In the genomic region with DNA sequence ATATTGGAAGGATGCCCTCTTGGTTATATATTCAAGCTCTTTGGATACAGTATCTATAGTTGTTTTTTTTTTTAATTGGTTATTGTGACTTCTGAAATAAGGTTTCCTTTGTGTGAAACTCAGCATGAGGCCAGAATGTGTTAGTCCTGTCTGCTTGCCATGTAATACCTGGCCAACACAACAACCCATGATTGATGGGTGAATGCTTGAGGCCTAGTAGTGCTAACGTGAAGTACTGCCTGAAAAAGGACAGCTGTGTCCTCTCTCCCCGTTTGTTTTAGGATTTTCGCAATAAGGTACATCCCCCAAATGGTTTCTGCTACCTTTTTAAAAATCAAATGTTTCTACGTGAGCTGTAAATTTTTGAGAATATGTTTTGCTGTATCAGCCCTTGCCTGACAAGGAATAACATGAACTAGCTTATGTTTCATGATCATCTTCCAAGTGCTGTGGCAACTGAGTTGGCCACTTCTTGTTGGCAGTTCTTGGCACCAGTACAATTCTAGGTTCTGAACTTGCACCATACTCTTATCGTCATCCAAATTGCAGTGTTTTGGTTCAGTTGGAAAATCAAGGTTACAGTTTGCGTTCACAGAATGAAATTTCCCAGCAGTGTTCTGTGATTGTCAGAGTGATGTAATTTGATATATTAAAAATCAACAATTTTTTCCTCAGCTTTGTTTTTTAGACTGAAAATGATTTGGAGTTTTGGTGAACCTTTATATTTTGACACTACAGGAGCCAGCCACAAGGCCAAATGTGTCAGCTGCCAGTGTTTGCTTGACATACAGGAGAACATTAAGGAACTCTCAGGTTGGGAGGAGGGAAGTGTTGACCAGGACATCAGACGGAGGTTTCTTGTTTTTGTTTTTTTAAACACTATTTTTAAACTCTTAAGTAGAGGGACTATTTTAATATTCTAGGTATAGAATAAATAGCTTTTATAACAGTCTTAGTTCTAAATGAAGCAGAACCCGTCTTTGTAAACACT, we compare ENCODE assay signal across 9 cellular contexts. TPM values are rescaled to one million over a fixed set of nuclear protein-coding genes. Genes with fewer than 3 reads are reported as not detected.
A peak's percentile ranks its signal among the peaks of the same experiment; 100 is the strongest.
DNase-seq lines count a peak whose midpoint lies in the region; ATAC-seq, FAIRE-seq and TF ChIP-seq lines count a peak whose summit lies in the region.
"Had no signal": no experiment of that assay in that cellular context is flagged by ENCODE, and none has a peak within 500 bp of the region (broad histone marks: within the 10 kb centered on the region; RNA-seq: fewer than 3 reads in every experiment).

No MANE protein-coding gene starts in this region.

- H3K4me2 ChIP-seq in HepG2 (ENCODE audit: low read depth, low read length) = no peak overlapping the region
- no peak overlapping the region for H3K4me2 ChIP-seq in PC-3 (ENCODE audit: low read length)

- TF ChIP-seq RAD21 in liver (IDR thresholded peaks at IDR 0.05) (peak in 1 of 2 donors; percentile 59), HepG2 (CRISPR knock-in tag; IDR thresholded peaks at IDR 0.05) (no peak)

- H3K36me3 Mint-ChIP-seq in Calu3 (ENCODE audit: insufficient read depth, unreplicated experiment) = peaks cover 67% of the 10 kb centered on the region

- H3K79me2 ChIP-seq in HepG2 (ENCODE audit: insufficient read depth, low read length) = peaks cover 23% of the 10 kb centered on the region
- H3K79me2 ChIP-seq in PC-3 (ENCODE audit: low read length) = peaks cover 5% of the 10 kb centered on the region; the same call in 1 of the 2 replicates

- CTCF ChIA-PET in HepG2 (lab: Yijun Ruan, JAX; ENCODE audit: low intra/inter-chr PET ratio, low total read pairs) (no interaction called here), PC-3 (lab: Charles Lee) (no interaction called here), Calu3 (lab: Charles Lee) (no interaction called here)

- POLR2A ChIA-PET in HepG2 (lab: Yijun Ruan, JAX) = interaction anchor here (0.8 to 1.7 kb wide), 3 partner anchors 7 to 44 kb away, joined by 3 to 4 read pairs (median 3); partner anchors contain the start of gene DDIT4
- POLR2A ChIA-PET in PC-3 (lab: Charles Lee; ENCODE audit: unreplicated experiment) = no interaction called here

- H2AFZ ChIP-seq in HepG2 (ENCODE audit: low read length) = no peak overlapping the region
- H2AFZ ChIP-seq in PC-3 (ENCODE audit: low read length) = no peak overlapping the region

- TF ChIP-seq CTCF in liver (IDR thresholded peaks at IDR 0.05; ENCODE audit: low read depth, low read length, missing input control) (no peak), HepG2 (CRISPR knock-in tag; IDR thresholded peaks at IDR 0.05) (no peak), uterus (IDR thresholded peaks at IDR 0.05) (no peak), PC-3 (conservative IDR thresholded peaks at IDR 0.05; ENCODE audit: low read depth, low read length) (no peak), Calu3 (IDR thresholded peaks at IDR 0.05; ENCODE audit: unreplicated experiment) (no peak)

- peaks cover 2 to 15% (median 11%) of the 10 kb centered on the region in 4 donors for H3K4me1 ChIP-seq in liver (ENCODE audit: control insufficient read depth in 4 of 4, insufficient read depth in 4 of 4, low read length in 3 of 4)
- 0 out of 2 replicates have a peak, but pooled peaks cover 13% of the 10 kb centered on the region for H3K4me1 ChIP-seq in HepG2 (ENCODE audit: insufficient read depth, low read length)
- H3K4me1 ChIP-seq in muscle layer of duodenum (ENCODE audit: control insufficient read depth in 1 of 2, insufficient read depth in 2 of 2, low read length in 2 of 2) = peaks cover 0 to 12% of the 10 kb centered on the region in 2 donors
- peaks cover 0 to 6% of the 10 kb centered on the region in 2 donors for H3K4me1 ChIP-seq in uterus
- H3K4me1 ChIP-seq in PC-3 (ENCODE audit: insufficient read depth, low read length) = no peaks in the 10 kb centered on the region
- H3K4me1 ChIP-seq: Caco-2 had no signal

- H3K36me3 ChIP-seq in liver (ENCODE audit: control insufficient read depth in 4 of 4, insufficient read depth in 3 of 4, low read depth in 1 of 4, low read length in 3 of 4) = peaks cover 6 to 28% (median 16%) of the 10 kb centered on the region in 4 donors
- H3K36me3 ChIP-seq in HepG2 (replicated peaks in 1 of 2; ENCODE audit: control insufficient read depth in 1 of 2, insufficient read depth in 2 of 2, low read length in 2 of 2) = peaks cover 7 to 34% of the 10 kb centered on the region in 2 experiments; a peak in 4 of 5 replicates
- peaks cover 17 to 26% of the 10 kb centered on the region in 2 donors for H3K36me3 ChIP-seq in muscle layer of duodenum (ENCODE audit: control insufficient read depth in 1 of 2, insufficient read depth in 2 of 2, low read length in 2 of 2)
- H3K36me3 ChIP-seq in uterus = no peaks in the 10 kb centered on the region
- H3K36me3 ChIP-seq in PC-3 (ENCODE audit: low read depth, low read length) = peaks cover 3% of the 10 kb centered on the region; the same call in 1 of the 2 replicates

- H3K4me1 Mint-ChIP-seq in Calu3 (ENCODE audit: low read depth, unreplicated experiment) = no peaks in the 10 kb centered on the region

- no peak for DNase-seq in HepG2 (ENCODE audit: low spot score)
- DNase-seq in brain pericyte (ENCODE audit: low read depth, low spot score) = peak; percentile 89
- DNase-seq in uterus = no peak
- no peak for DNase-seq in kidney glomerular epithelial cell (lab: John Stamatoyannopoulos, UW)
- DNase-seq in PC-3 = no peak
- no peak for DNase-seq in Calu3
- DNase-seq: Caco-2 had no signal

- H3K9me3 Mint-ChIP-seq in Calu3 (ENCODE audit: low read depth, unreplicated experiment) = no peaks in the 10 kb centered on the region

- no peak overlapping the region for H3K4me3 Mint-ChIP-seq in Calu3 (ENCODE audit: low read depth, unreplicated experiment)

- WGBS in liver = 40% methylated on average over 8 of the region's 8 CpGs
- 91% methylated on average over 8 of the region's 8 CpGs for WGBS in HepG2 (ENCODE audit: low lambda C conversion rate)

- no peaks in the 10 kb centered on the region for H3F3A ChIP-seq in PC-3 (ENCODE audit: low read length, unreplicated experiment)

- H3K9ac ChIP-seq in liver (ENCODE audit: low read depth in 1 of 2, low read length in 2 of 2) = peak overlapping the region in 1 of 2 donors; percentile 7
- H3K9ac ChIP-seq in HepG2 (ENCODE audit: insufficient read depth, low read depth, low read length) = no peak overlapping the region
- no peak overlapping the region for H3K9ac ChIP-seq in PC-3 (ENCODE audit: low read length)

- no peaks in the 10 kb centered on the region for H4K20me1 ChIP-seq in HepG2 (ENCODE audit: insufficient read depth, low read length)
- H4K20me1 ChIP-seq in PC-3 (ENCODE audit: low read length) = no peaks in the 10 kb centered on the region

- peak overlapping the region; percentile 60 to 85 for H3K27ac ChIP-seq in liver (ENCODE audit: low read depth in 1 of 2, low read length in 2 of 2)
- H3K27ac ChIP-seq in HepG2 (ENCODE audit: extremely low read length, insufficient read depth, low read length) = no peak overlapping the region
- H3K27ac ChIP-seq in muscle layer of duodenum (ENCODE audit: low read length) = peak overlapping the region; percentile 57
- peak overlapping the region; percentile 35 to 55 for H3K27ac ChIP-seq in uterus
- no peak overlapping the region for H3K27ac ChIP-seq in PC-3 (ENCODE audit: low read length)

- TF ChIP-seq POLR2A in HepG2 (IDR thresholded peaks at IDR 0.05; ENCODE audit: insufficient read depth in 1 of 2, low read depth in 2 of 2, low read length in 2 of 2) (no peak), uterus (IDR thresholded peaks at IDR 0.05) (no peak)

- H3K27me3 ChIP-seq in liver (ENCODE audit: control insufficient read depth in 4 of 4, insufficient read depth in 4 of 4, low read length in 3 of 4) (no peaks in the 10 kb centered on the region), HepG2 (ENCODE audit: control insufficient read depth in 1 of 2, insufficient read depth in 2 of 2, low read length in 2 of 2) (no peaks in the 10 kb centered on the region), muscle layer of duodenum (ENCODE audit: low read depth, low read length) (no peaks in the 10 kb centered on the region), uterus (no peaks in the 10 kb centered on the region), PC-3 (ENCODE audit: low read length) (no peaks in the 10 kb centered on the region)

- H3K9me3 ChIP-seq in liver (ENCODE audit: control insufficient read depth in 4 of 4, low read length in 3 of 4) = no peaks in the 10 kb centered on the region
- H3K9me3 ChIP-seq in HepG2 (ENCODE audit: low read length) = no peaks in the 10 kb centered on the region
- no peaks in the 10 kb centered on the region for H3K9me3 ChIP-seq in muscle layer of duodenum (ENCODE audit: control insufficient read depth in 1 of 2, low read length in 2 of 2)
- H3K9me3 ChIP-seq in uterus = no peaks in the 10 kb centered on the region
- no peaks in the 10 kb centered on the region for H3K9me3 ChIP-seq in PC-3 (ENCODE audit: low read length)
- H3K9me3 ChIP-seq: Caco-2 had no signal

- in situ Hi-C loops in HepG2 (cut with HindIII; ENCODE audit: extremely low pct_ligation_motif_present, low pct_unique_long_range_greater_than_20kb) = no loop called here

- no peaks in the 10 kb centered on the region for H3K9me2 ChIP-seq in PC-3 (replicated peaks; ENCODE audit: low read length)

- H3K27ac Mint-ChIP-seq in Calu3 (ENCODE audit: unreplicated experiment) = no peak overlapping the region

- TF ChIP-seq EP300 in HepG2 (IDR thresholded peaks at IDR 0.05; ENCODE audit: low read depth in 2 of 2, low read length in 2 of 2) (no peak), HepG2 (CRISPR knock-in tag; IDR thresholded peaks at IDR 0.05; ENCODE audit: borderline replicate concordance) (no peak)

- no peak overlapping the region for H3K4me3 ChIP-seq in liver (ENCODE audit: low read depth in 1 of 3, low read length in 3 of 3)
- no peak overlapping the region for H3K4me3 ChIP-seq in HepG2 (replicated peaks in 1 of 3; ENCODE audit: insufficient read depth in 1 of 3, low read depth in 2 of 3, low read length in 3 of 3)
- H3K4me3 ChIP-seq in muscle layer of duodenum (ENCODE audit: low read depth in 1 of 2, low read length in 2 of 2) = no peak overlapping the region
- no peak overlapping the region for H3K4me3 ChIP-seq in uterus
- H3K4me3 ChIP-seq in PC-3 (ENCODE audit: low read length) = no peak overlapping the region

- BruUV-seq in HepG2 (replicated peaks; lab: Mats Ljungman, UMichigan) = no TSS peak
- BruUV-seq in PC-3 (replicated peaks; lab: Mats Ljungman, UMichigan) = no TSS peak
- BruUV-seq in Calu3 (replicated peaks; lab: Mats Ljungman, UMichigan) = no TSS peak

- FAIRE-seq in HepG2 (lab: Jason Lieb, UNC) = no peak

- intact Hi-C loops in HepG2 (cut with micrococcal nuclease; ENCODE audit: unreplicated experiment) (loop anchor here (10.0 kb wide), 2 partner anchors 95 to 105 kb away; no protein-coding TSS in a partner anchor), uterus (cut with DNase I; ENCODE audit: low total_unique reads) (no loop called here), PC-3 (cut with micrococcal nuclease) (no loop called here), Calu3 (cut with micrococcal nuclease; ENCODE audit: unreplicated experiment) (no loop called here)

- ATAC-seq in HepG2 (no peak), PC-3 (no peak)

- H3K27me3 Mint-ChIP-seq in Calu3 (ENCODE audit: unreplicated experiment) = no peaks in the 10 kb centered on the region

RNA-seq across cellular contexts. Expression of gene ASCC1, which starts 13.5 kb away (rescaled TPM):
- total RNA-seq in liver (10 to 100 TPM in 1 of 2 donors, 1 to 10 TPM in 1; 6.9 to 11.0 TPM), HepG2 (2016; rRNA removed; fragmentation: Illumina TruSeq; extraction: Trizol) (30.1 and 51.0 TPM in 2 replicates), uterus (100 to 1,000 TPM in 1 of 4 donors, 10 to 100 TPM in 3; 17.9 to 156 (median 38.4) TPM), PC-3 (2014; rRNA removed) (15.7 and 24.3 TPM in 2 replicates), Calu3 (2022) (51.3 and 59.3 TPM in 2 replicates)
- polyA plus RNA-seq in liver (10 to 100 TPM in 1 of 2 donors, 1 to 10 TPM in 1; 9.5 to 13.9 TPM), HepG2 (2011; rRNA removed) (16.6 and 21.6 TPM in 2 replicates)
- total RNA-seq in HepG2 (2016; cell fraction: cytosol; rRNA removed; fragmentation: Illumina TruSeq; extraction: Trizol; ENCODE audit: low read depth) = 5.7 and 7.9 TPM in 2 replicates
- total RNA-seq in HepG2 (2016; cell fraction: insoluble cytoplasmic fraction; rRNA removed; fragmentation: Illumina TruSeq; extraction: Trizol) = 31.9 and 52.7 TPM in 2 replicates
- 8.5 and 11.2 TPM in 2 replicates for total RNA-seq in HepG2 (2016; cell fraction: membrane; rRNA removed; fragmentation: Illumina TruSeq; extraction: Trizol)
- total RNA-seq in HepG2 (2016; cell fraction: nucleus; rRNA removed; fragmentation: Illumina TruSeq; extraction: Trizol) = 19.7 and 20.4 TPM in 2 replicates
- 12.4 and 18.1 TPM in 2 replicates for polyA plus RNA-seq in HepG2 (2011; cell fraction: cytosol; rRNA removed)
- polyA plus RNA-seq in HepG2 (2011; cell fraction: nucleus; rRNA removed) = 7.4 and 10.0 TPM in 2 replicates
- 23.8 and 25.1 TPM in 2 replicates for polyA plus RNA-seq in HepG2 (2012)
- polyA plus RNA-seq in HepG2 (2016; cell fraction: cytosol; fragmentation: Illumina TruSeq; extraction: Trizol; ENCODE audit: low read depth) = 2.5 and 3.4 TPM in 2 replicates
- polyA plus RNA-seq in HepG2 (2016; cell fraction: insoluble cytoplasmic fraction; fragmentation: Illumina TruSeq; extraction: Trizol; ENCODE audit: low read depth) = 47.4 and 47.8 TPM in 2 replicates
- polyA plus RNA-seq in HepG2 (2016; cell fraction: membrane; fragmentation: Illumina TruSeq; extraction: Trizol; ENCODE audit: low read depth) = 5.9 and 6.9 TPM in 2 replicates
- polyA plus RNA-seq in HepG2 (2016; cell fraction: nucleus; fragmentation: Illumina TruSeq; extraction: Trizol; ENCODE audit: insufficient read depth, low read depth) = 22.3 and 27.0 TPM in 2 replicates
- polyA minus RNA-seq in HepG2 (2011; rRNA and poly(A)+ RNA removed; ENCODE audit: low replicate concordance) = 21.8 and 33.7 TPM in 2 replicates
- 16.5 and 21.2 TPM in 2 replicates for polyA minus RNA-seq in HepG2 (2011; cell fraction: cytosol; rRNA and poly(A)+ RNA removed)
- 25.8 and 32.3 TPM in 2 replicates for polyA minus RNA-seq in HepG2 (2011; cell fraction: nucleus; rRNA and poly(A)+ RNA removed)

RNA-seq across cellular contexts. Expression of gene ANAPC16, which starts 13.7 kb away (rescaled TPM):
- total RNA-seq in liver (10 to 100 TPM; 36.8 to 49.8 TPM), HepG2 (2016; rRNA removed; fragmentation: Illumina TruSeq; extraction: Trizol) (74.8 and 95.6 TPM in 2 replicates), uterus (100 to 1,000 TPM in 2 of 4 donors, 10 to 100 TPM in 2; 83.8 to 144 (median 101) TPM), PC-3 (2014; rRNA removed) (19.2 and 23.9 TPM in 2 replicates), Calu3 (2022) (118 and 119 TPM in 2 replicates)
- polyA plus RNA-seq in liver (10 to 100 TPM; 61.3 to 96.3 TPM), HepG2 (2011; rRNA removed) (70.4 and 89.4 TPM in 2 replicates)
- 91.2 and 103 TPM in 2 replicates for total RNA-seq in HepG2 (2016; cell fraction: cytosol; rRNA removed; fragmentation: Illumina TruSeq; extraction: Trizol; ENCODE audit: low read depth)
- 76.8 and 94.9 TPM in 2 replicates for total RNA-seq in HepG2 (2016; cell fraction: insoluble cytoplasmic fraction; rRNA removed; fragmentation: Illumina TruSeq; extraction: Trizol)
- 149 and 166 TPM in 2 replicates for total RNA-seq in HepG2 (2016; cell fraction: membrane; rRNA removed; fragmentation: Illumina TruSeq; extraction: Trizol)
- 25.8 and 31.4 TPM in 2 replicates for total RNA-seq in HepG2 (2016; cell fraction: nucleus; rRNA removed; fragmentation: Illumina TruSeq; extraction: Trizol)
- polyA plus RNA-seq in HepG2 (2011; cell fraction: cytosol; rRNA removed) = 49.3 and 62.9 TPM in 2 replicates
- 10.9 and 14.2 TPM in 2 replicates for polyA plus RNA-seq in HepG2 (2011; cell fraction: nucleus; rRNA removed)
- 59.2 and 62.8 TPM in 2 replicates for polyA plus RNA-seq in HepG2 (2012)
- polyA plus RNA-seq in HepG2 (2016; cell fraction: cytosol; fragmentation: Illumina TruSeq; extraction: Trizol; ENCODE audit: low read depth) = 138 and 184 TPM in 2 replicates
- 106 and 114 TPM in 2 replicates for polyA plus RNA-seq in HepG2 (2016; cell fraction: insoluble cytoplasmic fraction; fragmentation: Illumina TruSeq; extraction: Trizol; ENCODE audit: low read depth)
- polyA plus RNA-seq in HepG2 (2016; cell fraction: membrane; fragmentation: Illumina TruSeq; extraction: Trizol; ENCODE audit: low read depth) = 159 and 184 TPM in 2 replicates
- 52.6 and 58.6 TPM in 2 replicates for polyA plus RNA-seq in HepG2 (2016; cell fraction: nucleus; fragmentation: Illumina TruSeq; extraction: Trizol; ENCODE audit: insufficient read depth, low read depth)
- polyA minus RNA-seq in HepG2 (2011; rRNA and poly(A)+ RNA removed; ENCODE audit: low replicate concordance) = 27.8 and 41.1 TPM in 2 replicates
- 13.3 and 15.2 TPM in 2 replicates for polyA minus RNA-seq in HepG2 (2011; cell fraction: cytosol; rRNA and poly(A)+ RNA removed)
- 9.3 and 13.2 TPM in 2 replicates for polyA minus RNA-seq in HepG2 (2011; cell fraction: nucleus; rRNA and poly(A)+ RNA removed)

RNA-seq across cellular contexts. Expression of gene DDIT4, which starts 44.2 kb away (rescaled TPM):
- total RNA-seq in liver (10 to 100 TPM; 18.4 to 39.9 TPM), HepG2 (2016; rRNA removed; fragmentation: Illumina TruSeq; extraction: Trizol) (35.2 and 35.6 TPM in 2 replicates), uterus (100 to 1,000 TPM; 118 to 210 (median 145) TPM), PC-3 (2014; rRNA removed) (68.9 and 94.2 TPM in 2 replicates), Calu3 (2022) (294 and 326 TPM in 2 replicates)
- polyA plus RNA-seq in liver (10 to 100 TPM; 47.4 to 69.0 TPM), HepG2 (2011; rRNA removed) (40.7 and 78.9 TPM in 2 replicates)
- total RNA-seq in HepG2 (2016; cell fraction: cytosol; rRNA removed; fragmentation: Illumina TruSeq; extraction: Trizol; ENCODE audit: low read depth) = 17.3 and 17.4 TPM in 2 replicates
- total RNA-seq in HepG2 (2016; cell fraction: insoluble cytoplasmic fraction; rRNA removed; fragmentation: Illumina TruSeq; extraction: Trizol) = 35.9 and 37.2 TPM in 2 replicates
- 34.5 and 35.2 TPM in 2 replicates for total RNA-seq in HepG2 (2016; cell fraction: membrane; rRNA removed; fragmentation: Illumina TruSeq; extraction: Trizol)
- total RNA-seq in HepG2 (2016; cell fraction: nucleus; rRNA removed; fragmentation: Illumina TruSeq; extraction: Trizol) = 19.2 and 19.4 TPM in 2 replicates
- 47.3 and 59.3 TPM in 2 replicates for polyA plus RNA-seq in HepG2 (2011; cell fraction: cytosol; rRNA removed)
- polyA plus RNA-seq in HepG2 (2011; cell fraction: nucleus; rRNA removed) = 73.1 and 98.3 TPM in 2 replicates
- polyA plus RNA-seq in HepG2 (2012) = 82.2 and 137 TPM in 2 replicates
- 3.8 and 5.2 TPM in 2 replicates for polyA plus RNA-seq in HepG2 (2016; cell fraction: cytosol; fragmentation: Illumina TruSeq; extraction: Trizol; ENCODE audit: low read depth)
- polyA plus RNA-seq in HepG2 (2016; cell fraction: insoluble cytoplasmic fraction; fragmentation: Illumina TruSeq; extraction: Trizol; ENCODE audit: low read depth) = 24.9 and 26.7 TPM in 2 replicates
- polyA plus RNA-seq in HepG2 (2016; cell fraction: membrane; fragmentation: Illumina TruSeq; extraction: Trizol; ENCODE audit: low read depth) = 8.1 and 8.4 TPM in 2 replicates
- polyA plus RNA-seq in HepG2 (2016; cell fraction: nucleus; fragmentation: Illumina TruSeq; extraction: Trizol; ENCODE audit: insufficient read depth, low read depth) = 27.3 and 28.4 TPM in 2 replicates
- polyA minus RNA-seq in HepG2 (2011; rRNA and poly(A)+ RNA removed; ENCODE audit: low replicate concordance) = 150 and 161 TPM in 2 replicates
- 74.7 and 77.2 TPM in 2 replicates for polyA minus RNA-seq in HepG2 (2011; cell fraction: cytosol; rRNA and poly(A)+ RNA removed)
- 51.2 and 56.2 TPM in 2 replicates for polyA minus RNA-seq in HepG2 (2011; cell fraction: nucleus; rRNA and poly(A)+ RNA removed)

Comparison
In these comparisons a context has a peak if more than half of its experiments do, and no peak if none do; other contexts are left out.
1. H3K27ac ChIP-seq: peak in liver (2 of 2), muscle layer of duodenum (single experiment) and uterus (2 of 2); none in HepG2 (single experiment) and PC-3 (single experiment).